Comparison of ENCODE assay signal across 14 cellular contexts in the genomic region with DNA sequence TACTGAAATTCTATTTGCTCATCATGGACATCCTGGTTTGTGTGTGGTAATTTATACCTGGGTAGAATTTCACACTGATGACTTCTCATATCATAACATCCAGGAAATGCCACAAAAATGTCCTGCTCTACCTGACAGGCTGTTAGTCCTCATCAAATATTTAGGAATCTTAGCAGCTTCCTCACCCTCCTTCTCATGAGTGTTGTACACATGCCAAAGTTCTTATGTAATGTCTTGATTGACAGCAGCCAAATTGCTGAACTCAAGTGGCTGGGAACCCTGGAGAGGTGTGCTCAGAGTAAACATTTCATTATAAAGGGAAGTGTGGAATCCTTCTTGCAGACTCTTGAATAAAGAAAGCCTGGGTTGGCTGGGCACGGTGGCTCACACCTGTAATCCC. TPM values are rescaled to one million over a fixed set of nuclear protein-coding genes. Genes with fewer than 3 reads are reported as not detected.
DNase-seq lines count a peak whose midpoint lies in the region; ATAC-seq, FAIRE-seq and TF ChIP-seq lines count a peak whose summit lies in the region.
"Had no signal": no experiment of that assay in that cellular context is flagged by ENCODE, and none has a peak within 500 bp of the region (broad histone marks: within the 10 kb centered on the region; RNA-seq: fewer than 3 reads in every experiment).

No MANE protein-coding gene starts in this region.

- H3K36me3 ChIP-seq in keratinocyte (ENCODE audit: control insufficient read depth in 2 of 2, extremely low read depth in 1 of 2, insufficient read depth in 2 of 2, low read length in 2 of 2), result no peaks in the 10 kb centered on the region
- H3K36me3 ChIP-seq in esophagus muscularis mucosa, result no peaks in the 10 kb centered on the region
- H3K36me3 ChIP-seq: Peyer's patch, sigmoid colon had no signal

- H3K4me2 ChIP-seq in keratinocyte (ENCODE audit: control insufficient read depth, extremely low read depth, insufficient read depth, low read depth, low read length), result no peak overlapping the region

- H4K20me1 ChIP-seq in keratinocyte (ENCODE audit: control insufficient read depth, extremely low read depth, insufficient read depth, low read length), result no peaks in the 10 kb centered on the region

- DNase-seq in AML-193 (lab: John Stamatoyannopoulos, UW) (peak; percentile 4 to 7), HEK293T (ENCODE audit: extremely low spot score) (no peak), NCI-H69 (lab: John Stamatoyannopoulos, UW) (peak; percentile 49), keratinocyte (ENCODE audit: low read depth, low spot score) (peak; percentile 32), esophagus muscularis mucosa (ENCODE audit: extremely low spot score) (no peak), cardiac septum (ENCODE audit: low spot score) (no peak)
- DNase-seq: activated CD4-positive, alpha-beta memory T cell treated with anti-CD3 and anti-CD28 coated beads for 36 hours; left cardiac atrium; nephron progenitor cell; Peyer's patch; sigmoid colon had no signal

- no peak for TF ChIP-seq POLR2A in esophagus muscularis mucosa (IDR thresholded peaks at IDR 0.05; ENCODE audit: low read depth)

- no peaks in the 10 kb centered on the region for H3K9me1 ChIP-seq in keratinocyte (ENCODE audit: control insufficient read depth, extremely low read depth, insufficient read depth, low read length)

- no peak for TF ChIP-seq CTCF in keratinocyte (optimal IDR thresholded peaks at IDR 0.05 in 1 of 3, IDR thresholded peaks at IDR 0.05 in 1 of 3, conservative IDR thresholded peaks at IDR 0.05 in 1 of 3; ENCODE audit: extremely low read depth in 1 of 3, insufficient read depth in 2 of 3, low read length in 3 of 3)
- TF ChIP-seq CTCF in esophagus muscularis mucosa (IDR thresholded peaks at IDR 0.05), result no peak

- intact Hi-C loops in esophagus muscularis mucosa (cut with DNase I) (no loop called here), cardiac septum (cut with DNase I) (no loop called here)

- H3K9ac ChIP-seq in keratinocyte (ENCODE audit: control insufficient read depth, extremely low read depth, insufficient read depth, low read length), result no peak overlapping the region

- CTCF ChIA-PET in HEK293T (lab: Yijun Ruan, JAX), result interaction anchor here (0.5 kb wide), 1 partner anchor 98 kb away, joined by 3 read pairs; no protein-coding TSS in a partner anchor

- H3K9me3 ChIP-seq in keratinocyte (ENCODE audit: control insufficient read depth, low read depth, low read length) (no peaks in the 10 kb centered on the region), esophagus muscularis mucosa (no peaks in the 10 kb centered on the region)
- H3K9me3 ChIP-seq: BLaER1 treated with 17β-estradiol and CSF1 and Interleukin-3, amounts not matched to agents 10 nM and 100 nM; Peyer's patch; sigmoid colon had no signal

- H3K79me2 ChIP-seq in keratinocyte (ENCODE audit: control insufficient read depth, insufficient read depth, low read length), result no peaks in the 10 kb centered on the region

- dilution Hi-C loops in keratinocyte (cut with MboI; ENCODE audit: extremely low pct_ligation_motif_present, low sequenced_read_pairs), result no loop called here

- H3K4me3 ChIP-seq in keratinocyte (ENCODE audit: control insufficient read depth in 2 of 3, extremely low read depth in 1 of 3, insufficient read depth in 2 of 3, low read depth in 1 of 3, low read length in 3 of 3), result no peak overlapping the region
- no peak overlapping the region for H3K4me3 ChIP-seq in esophagus muscularis mucosa
- H3K4me3 ChIP-seq: BLaER1 treated with 17β-estradiol and CSF1 and Interleukin-3, amounts not matched to agents 10 nM and 100 nM; Peyer's patch; sigmoid colon had no signal

- H3K27ac ChIP-seq in keratinocyte (ENCODE audit: control insufficient read depth, insufficient read depth, low read length) (no peak overlapping the region), esophagus muscularis mucosa (replicated peaks in 1 of 4) (no peak overlapping the region)
- H3K27ac ChIP-seq: BLaER1 treated with 17β-estradiol and CSF1 and Interleukin-3, amounts not matched to agents 10 nM and 100 nM; Peyer's patch had no signal

- H3K27me3 ChIP-seq in keratinocyte (ENCODE audit: control insufficient read depth, extremely low read depth, insufficient read depth, low read length) (no peaks in the 10 kb centered on the region), esophagus muscularis mucosa (no peaks in the 10 kb centered on the region)
- H3K27me3 ChIP-seq: BLaER1 treated with 17β-estradiol and CSF1 and Interleukin-3, amounts not matched to agents 10 nM and 100 nM; Peyer's patch; sigmoid colon had no signal

- WGBS in esophagus muscularis mucosa, result 100% methylated on average over 1 of the region's 1 CpG

- POLR2A ChIA-PET in HEK293T (lab: Yijun Ruan, JAX), result no interaction called here

- H3K4me1 ChIP-seq in keratinocyte (ENCODE audit: control insufficient read depth, extremely low read depth, insufficient read depth, low read length), result peaks cover 23% of the 10 kb centered on the region
- peaks cover 26 to 88% (median 75%) of the 10 kb centered on the region in 4 donors for H3K4me1 ChIP-seq in esophagus muscularis mucosa

- no peak overlapping the region for H2AFZ ChIP-seq in keratinocyte (ENCODE audit: control insufficient read depth, low read length)

- no peak for FAIRE-seq in keratinocyte (lab: Jason Lieb, UNC)

- no peak for TF ChIP-seq EP300 in esophagus muscularis mucosa (IDR thresholded peaks at IDR 0.05)

- ATAC-seq in GM21447 (IDR thresholded peaks at IDR 0.05; ENCODE audit: unreplicated experiment) (no peak), GM19023 (IDR thresholded peaks at IDR 0.05; ENCODE audit: unreplicated experiment) (no peak)
- ATAC-seq: left cardiac atrium had no signal

TF ChIP-seq in HEK293T, 16 proteins besides CTCF, POLR2A, EP300 and RAD21:
- TF ChIP-seq BHLHE40 (IDR thresholded peaks at IDR 0.05; ENCODE audit: borderline replicate concordance) (no peak), FOXA1 (IDR thresholded peaks at IDR 0.05) (no peak)
- TF ChIP-seq, protein P1, sequence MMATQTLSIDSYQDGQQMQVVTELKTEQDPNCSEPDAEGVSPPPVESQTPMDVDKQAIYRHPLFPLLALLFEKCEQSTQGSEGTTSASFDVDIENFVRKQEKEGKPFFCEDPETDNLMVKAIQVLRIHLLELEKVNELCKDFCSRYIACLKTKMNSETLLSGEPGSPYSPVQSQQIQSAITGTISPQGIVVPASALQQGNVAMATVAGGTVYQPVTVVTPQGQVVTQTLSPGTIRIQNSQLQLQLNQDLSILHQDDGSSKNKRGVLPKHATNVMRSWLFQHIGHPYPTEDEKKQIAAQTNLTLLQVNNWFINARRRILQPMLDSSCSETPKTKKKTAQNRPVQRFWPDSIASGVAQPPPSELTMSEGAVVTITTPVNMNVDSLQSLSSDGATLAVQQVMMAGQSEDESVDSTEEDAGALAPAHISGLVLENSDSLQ (IDR thresholded peaks at IDR 0.05), result peak; percentile 86

RNA-seq across cellular contexts. Expression of a gene that starts 8.9 kb away (rescaled TPM):
- 1.1 to 2.6 TPM (median 1.2 TPM) in 3 replicates for polyA plus RNA-seq in keratinocyte
- 9.6 TPM for polyA plus RNA-seq in keratinocyte (2011; ENCODE audit: low read depth)
- 0.63 and 1.5 TPM in 2 replicates for polyA plus RNA-seq in keratinocyte (2011; cell fraction: cytosol; rRNA removed)
- 3.2 and 3.5 TPM in 2 replicates for polyA plus RNA-seq in keratinocyte (2011; cell fraction: nucleus; rRNA removed)
- polyA plus RNA-seq in keratinocyte (2012; ENCODE audit: low replicate concordance), result 1.9 and 7.4 TPM in 2 replicates
- polyA minus RNA-seq in keratinocyte, result 0.79 to 3.4 TPM (median 1.5 TPM) in 3 replicates
- polyA minus RNA-seq in keratinocyte (2011; cell fraction: cytosol; rRNA and poly(A)+ RNA removed), result 2.1 TPM
- polyA minus RNA-seq in keratinocyte (2011; cell fraction: nucleus; rRNA and poly(A)+ RNA removed), result 2.0 and 2.3 TPM in 2 replicates
- 10 to 100 TPM; 18.7 to 27.9 (median 26.6) TPM for total RNA-seq in esophagus muscularis mucosa
- 6.6 TPM for total RNA-seq in cardiac septum

Comparison
In these comparisons a context has a peak if more than half of its experiments do, and no peak if none do; other contexts are left out.
1. DNase-seq: peak in AML-193 (2 of 2), NCI-H69 (single experiment) and keratinocyte (single experiment); none in HEK293T (single experiment), esophagus muscularis mucosa (single experiment) and cardiac septum (single experiment).